Comparison of ENCODE assay signal across 1 cellular context in genomic region chr11:120344302-120345004, GRCh38.
A peak's percentile ranks its signal among the peaks of the same experiment; 100 is the strongest.
TF ChIP-seq lines count a peak whose summit lies in the region.

No MANE protein-coding gene starts in this region.

TF ChIP-seq in K562, 482 proteins besides CTCF, POLR2A, EP300 and RAD21 (continues in another document):
- TF ChIP-seq KLF6 (CRISPR knock-in tag; IDR thresholded peaks at IDR 0.05; ENCODE audit: borderline replicate concordance) (no peak), WHSC1 (IDR thresholded peaks at IDR 0.05; ENCODE audit: low read length) (no peak), TBL1XR1 (IDR thresholded peaks at IDR 0.05; ENCODE audit: low read length in 2 of 2) (peak in 1 of 2 experiments; percentile 75; a peak in 1 of 4 replicates), ZKSCAN8 (CRISPR knock-in tag; IDR thresholded peaks at IDR 0.05) (no peak), ZNF764 (CRISPR knock-in tag; IDR thresholded peaks at IDR 0.05; ENCODE audit: low read depth) (no peak), ILK (tag; IDR thresholded peaks at IDR 0.05; ENCODE audit: borderline replicate concordance, low read depth) (no peak), ZNF75A (CRISPR knock-in tag; IDR thresholded peaks at IDR 0.05) (no peak), BRF2 (IDR thresholded peaks at IDR 0.05; ENCODE audit: borderline replicate concordance, insufficient read depth, insufficient read length) (no peak), NR1H2 (CRISPR knock-in tag; IDR thresholded peaks at IDR 0.05) (no peak), MCM3 (IDR thresholded peaks at IDR 0.05) (no peak), MEIS2 (IDR thresholded peaks at IDR 0.05; ENCODE audit: partially characterized antibody) (peak; percentile 23), ZNF518B (CRISPR knock-in tag; IDR thresholded peaks at IDR 0.05) (no peak), PHF8 (IDR thresholded peaks at IDR 0.05; ENCODE audit: borderline replicate concordance, low read length) (no peak), RFX1 (IDR thresholded peaks at IDR 0.05) (no peak), TAF1 (IDR thresholded peaks at IDR 0.05; ENCODE audit: control insufficient read depth, extremely low read depth, insufficient read depth, low read length, severe bottlenecking) (no peak), E4F1 (CRISPR knock-in tag; IDR thresholded peaks at IDR 0.05; ENCODE audit: borderline replicate concordance) (no peak), ERF (CRISPR knock-in tag; IDR thresholded peaks at IDR 0.05) (peak; percentile 44; the same call in 1 of the 2 replicates), HNRNPLL (IDR thresholded peaks at IDR 0.05; ENCODE audit: low read depth, low read length, poor library complexity, severe bottlenecking) (no peak), DLX4 (CRISPR knock-in tag; IDR thresholded peaks at IDR 0.05) (no peak), ZNF551 (CRISPR knock-in tag; IDR thresholded peaks at IDR 0.05) (no peak), HDAC1 (IDR thresholded peaks at IDR 0.05) (peak in 1 of 2 experiments; percentile 66; a peak in 2 of 4 replicates), ZBTB7A (IDR thresholded peaks at IDR 0.05; ENCODE audit: borderline replicate concordance, control insufficient read depth, low read depth, low read length) (no peak), ZBTB33 (CRISPR knock-in tag; IDR thresholded peaks at IDR 0.05) (no peak), CHD1 (IDR thresholded peaks at IDR 0.05; ENCODE audit: low read length) (no peak), ZBTB11 (CRISPR knock-in tag; IDR thresholded peaks at IDR 0.05) (no peak), ZNF668 (CRISPR knock-in tag; IDR thresholded peaks at IDR 0.05) (no peak), ZKSCAN1 (IDR thresholded peaks at IDR 0.05; ENCODE audit: low read depth, low read length) (no peak), MLX (CRISPR knock-in tag; conservative IDR thresholded peaks at IDR 0.05) (no peak), ZBED1 (IDR thresholded peaks at IDR 0.05) (no peak), HINFP (tag; conservative IDR thresholded peaks at IDR 0.05; ENCODE audit: low read depth) (no peak), NBN (IDR thresholded peaks at IDR 0.05; ENCODE audit: low read depth) (no peak), FOXK2 (conservative IDR thresholded peaks at IDR 0.05 in 1 of 2, IDR thresholded peaks at IDR 0.05 in 1 of 2; ENCODE audit: low read depth in 2 of 2) (no peak)
